Comparison of ENCODE assay signal across 23 cellular contexts in the genomic region with DNA sequence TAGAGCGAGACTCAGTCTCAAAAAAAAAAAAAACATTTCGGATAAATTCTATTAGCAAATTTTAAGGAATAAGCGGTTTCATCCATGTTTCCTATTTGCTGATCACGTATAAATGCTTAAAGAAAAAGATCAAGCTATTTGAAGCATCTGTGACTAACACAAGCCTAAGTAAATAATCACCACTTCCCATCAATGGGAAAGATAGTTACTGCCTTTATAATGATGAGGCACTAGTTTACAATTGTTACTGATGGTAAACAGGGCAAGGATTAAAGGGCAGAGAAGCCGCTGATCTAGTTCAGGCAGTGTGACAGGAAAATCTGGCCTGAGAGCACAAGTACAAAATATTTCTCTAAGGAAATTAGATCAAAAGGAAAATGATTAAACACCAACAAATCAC. TPM values are rescaled to one million over a fixed set of nuclear protein-coding genes. Genes with fewer than 3 reads are reported as not detected.
"Had no signal": no experiment of that assay in that cellular context is flagged by ENCODE, and none has a peak within 500 bp of the region (broad histone marks: within the 10 kb centered on the region; RNA-seq: fewer than 3 reads in every experiment).

No MANE protein-coding gene starts in this region.

- DNase-seq: activated CD4-positive, alpha-beta T cell treated with anti-CD3 and anti-CD28 coated beads for 1 hour; activated naive CD4-positive, alpha-beta T cell treated with Interleukin-2 at 50 U/mL for 16 hours; activated naive CD8-positive, alpha-beta T cell treated with anti-CD3 and anti-CD28 coated beads for 36 hours; activated T-cell treated with anti-CD3 and anti-CD28 coated beads, Interleukin-2, amount 50 U/mL, for 4 hours; amniotic stem cell; foreskin fibroblast; left ventricle myocardium inferior; small intestine; stimulated activated CD4-positive, alpha-beta T cell treated with anti-CD3 and anti-CD28 coated beads, Interleukin-15, amount 100 ng/mL, for 24 hours; stomach; T-helper 1 cell; uterus had no signal

- H3K27me3 Mint-ChIP-seq: activated naive CD8-positive, alpha-beta T cell treated with anti-CD3 and anti-CD28 coated beads for 36 hours; memory B cell; stimulated activated memory B cell treated with anti-CD40 and anti-IgM and Interleukin-4, amounts not matched to agents 10 μg/mL and 1 μg/mL and 100 μg/mL, for 72 hours had no signal

- H3K27ac Mint-ChIP-seq: activated naive CD8-positive, alpha-beta T cell treated with anti-CD3 and anti-CD28 coated beads for 36 hours; memory B cell; nephron had no signal

- H3K4me3 ChIP-seq: breast epithelium, coronary artery, left ventricle myocardium inferior, stomach, suprapubic skin, tibial nerve, uterus had no signal

- H3K9me3 Mint-ChIP-seq: activated naive CD8-positive, alpha-beta T cell treated with anti-CD3 and anti-CD28 coated beads for 36 hours; activated T-cell treated with anti-CD3 and anti-CD28 coated beads, Interleukin-2, amount 50 U/mL, for 4 hours; memory B cell; nephron; stimulated activated memory B cell treated with anti-CD40 and anti-IgM and Interleukin-4, amounts not matched to agents 10 μg/mL and 1 μg/mL and 100 μg/mL, for 72 hours had no signal

- H3K9me3 ChIP-seq: breast epithelium, left ventricle myocardium inferior, stomach, suprapubic skin, tibial nerve, uterus had no signal

- FAIRE-seq: kidney, small intestine, TTC549 had no signal

- H3K36me3 ChIP-seq: uterus had no signal

- H3K4me1 ChIP-seq: breast epithelium, suprapubic skin, uterus had no signal

- H3K4me1 Mint-ChIP-seq: nephron had no signal

- ATAC-seq: activated T-cell treated with anti-CD3 and anti-CD28 coated beads, Interleukin-2, amount 50 U/mL, for 4 hours; sciatic nerve; stimulated activated memory B cell treated with anti-CD40 and anti-IgM and Interleukin-4, amounts not matched to agents 10 μg/mL and 1 μg/mL and 100 μg/mL, for 72 hours had no signal

- H3K27ac ChIP-seq: breast epithelium, coronary artery, left ventricle myocardium inferior, stomach, suprapubic skin, tibial nerve, uterus had no signal

- H3K4me3 Mint-ChIP-seq: activated naive CD8-positive, alpha-beta T cell treated with anti-CD3 and anti-CD28 coated beads for 36 hours; activated T-cell treated with anti-CD3 and anti-CD28 coated beads, Interleukin-2, amount 50 U/mL, for 4 hours; memory B cell; nephron; stimulated activated memory B cell treated with anti-CD40 and anti-IgM and Interleukin-4, amounts not matched to agents 10 μg/mL and 1 μg/mL and 100 μg/mL, for 72 hours had no signal

- H3K27me3 ChIP-seq: breast epithelium, stomach, suprapubic skin, tibial nerve, uterus had no signal

RNA-seq across cellular contexts. Expression of a gene that starts 39.8 kb away (rescaled TPM):
- total RNA-seq: activated naive CD8-positive, alpha-beta T cell treated with anti-CD3 and anti-CD28 coated beads for 36 hours; epithelial cell of proximal tubule had no signal
